ENCODE assay signal across 23 cellular contexts in genomic region chr12:101097829-101098580, GRCh38.
A peak's percentile ranks its signal among the peaks of the same experiment; 100 is the strongest.
DNase-seq lines count a peak whose midpoint lies in the region; ATAC-seq and TF ChIP-seq lines count a peak whose summit lies in the region.
"Had no signal": no experiment of that assay in that cellular context is flagged by ENCODE, and none has a peak within 500 bp of the region (broad histone marks: within the 10 kb centered on the region; RNA-seq: fewer than 3 reads in every experiment).

No MANE protein-coding gene starts in this region.

- DNase-seq in DMS53 (lab: John Stamatoyannopoulos, UW): peak; percentile 90
- DNase-seq in NCI-H187 (lab: John Stamatoyannopoulos, UW): peak; percentile 74 to 80
- peak; percentile 21 for DNase-seq in NCI-H748 treated with DMSO at 0.1 percent for 48 hours (lab: John Stamatoyannopoulos, UW)
- peak; percentile 93 for DNase-seq in kidney glomerular epithelial cell (lab: John Stamatoyannopoulos, UW)
- DNase-seq in dorsolateral prefrontal cortex: no peak
- no peak for DNase-seq in MM.1S
- no peak for DNase-seq in NCI-H2196 treated with DMSO at 0.1 percent for 48 hours (lab: John Stamatoyannopoulos, UW; ENCODE audit: unreplicated experiment)
- DNase-seq: activated CD4-positive, alpha-beta T cell treated with anti-CD3 and anti-CD28 coated beads, Interleukin-2, amount 10 ng/mL, durations not matched to agents 7 days and 5 days; activated gamma-delta T cell treated with Interleukin-2 at 50 U/mL for 16 hours; activated T-cell treated with anti-CD3 and anti-CD28 coated beads, Interleukin-2, amount 50 U/mL, for 4 hours; cortex of kidney; foreskin fibroblast; head of caudate nucleus; mammary epithelial cell; NCI-H2081 treated with DMSO at 0.1 percent for 48 hours; NCI-H524; sigmoid colon; stimulated activated naive CD4-positive, alpha-beta T cell treated with Interleukin-2 at 50 U/mL for 16 hours; testis had no signal

- no peak overlapping the region for H2AFZ ChIP-seq in MM.1S (ENCODE audit: low read length)
- H2AFZ ChIP-seq: neural progenitor cell had no signal

- H3K9ac ChIP-seq in MM.1S (ENCODE audit: low read length): no peak overlapping the region
- H3K9ac ChIP-seq: neural progenitor cell had no signal

- H3F3A ChIP-seq in MM.1S (ENCODE audit: insufficient read depth, low read length): no peaks in the 10 kb centered on the region

- H3K9me3 ChIP-seq in MM.1S (replicated peaks; ENCODE audit: insufficient read depth, low read length): no peaks in the 10 kb centered on the region
- H3K9me3 ChIP-seq: sigmoid colon, testis had no signal

- intact Hi-C loops in dorsolateral prefrontal cortex (cut with DNase I): no loop called here

- H3K27me3 ChIP-seq in dorsolateral prefrontal cortex (no peaks in the 10 kb centered on the region), MM.1S (replicated peaks; ENCODE audit: insufficient read depth, low read length) (no peaks in the 10 kb centered on the region)
- H3K27me3 ChIP-seq: neural progenitor cell, sigmoid colon, testis had no signal

- no peaks in the 10 kb centered on the region for H3K36me3 ChIP-seq in MM.1S (replicated peaks; ENCODE audit: insufficient read depth, low read length)
- H3K36me3 ChIP-seq: neural progenitor cell, sigmoid colon had no signal

- TF ChIP-seq CTCF in dorsolateral prefrontal cortex (IDR thresholded peaks at IDR 0.05 in 54 of 56, conservative IDR thresholded peaks at IDR 0.05 in 2 of 56; ENCODE audit: low read depth in 1 of 56, partially characterized antibody in 56 of 56) (no peak), MM.1S (IDR thresholded peaks at IDR 0.05; ENCODE audit: low read length) (no peak)

- no peaks in the 10 kb centered on the region for H3K9me2 ChIP-seq in MM.1S (replicated peaks; ENCODE audit: insufficient read depth, low read length)

- no peak for ATAC-seq in GM18868 (IDR thresholded peaks at IDR 0.05; ENCODE audit: unreplicated experiment)
- ATAC-seq: activated T-cell treated with anti-CD3 and anti-CD28 coated beads, Interleukin-2, amount 50 U/mL, for 4 hours; esophagus mucosa had no signal

- H3K79me2 ChIP-seq in MM.1S (ENCODE audit: low read length): no peaks in the 10 kb centered on the region

- no peaks in the 10 kb centered on the region for H4K20me1 ChIP-seq in MM.1S (ENCODE audit: insufficient read depth, low read length)

- H3K4me3 ChIP-seq in dorsolateral prefrontal cortex: no peak overlapping the region
- H3K4me3 ChIP-seq in MM.1S (ENCODE audit: low read length): no peak overlapping the region
- H3K4me3 ChIP-seq: neural progenitor cell, sigmoid colon, testis had no signal

- no peak overlapping the region for H3K27ac ChIP-seq in dorsolateral prefrontal cortex
- no peak overlapping the region for H3K27ac ChIP-seq in MM.1S (ENCODE audit: low read length)
- H3K27ac ChIP-seq: C4-2B, neural progenitor cell, sigmoid colon, testis had no signal

- H3K4me1 ChIP-seq in MM.1S (ENCODE audit: low read length): no peaks in the 10 kb centered on the region
- H3K4me1 ChIP-seq: neural progenitor cell, sigmoid colon had no signal

- no peak overlapping the region for H3K4me2 ChIP-seq in MM.1S (ENCODE audit: low read depth, low read length)
- H3K4me2 ChIP-seq: neural progenitor cell had no signal

Comparison
In these comparisons a context has a peak if more than half of its experiments do, and no peak if none do; other contexts are left out.
1. DNase-seq: peak in DMS53 (single experiment), NCI-H187 (2 of 2), NCI-H748 treated with DMSO at 0.1 percent for 48 hours (single experiment) and kidney glomerular epithelial cell (single experiment); none in dorsolateral prefrontal cortex (0 of 10), MM.1S (single experiment) and NCI-H2196 treated with DMSO at 0.1 percent for 48 hours (single experiment).